24 cellular contexts compared by ENCODE assay signal in genomic region chr1:186231861-186232436, GRCh38.
DNase-seq lines count a peak whose midpoint lies in the region; ATAC-seq, FAIRE-seq and TF ChIP-seq lines count a peak whose summit lies in the region.
"Had no signal": no experiment of that assay in that cellular context is flagged by ENCODE, and none has a peak within 500 bp of the region (broad histone marks: within the 10 kb centered on the region; RNA-seq: fewer than 3 reads in every experiment).

No MANE protein-coding gene starts in this region.

- BruUV-seq in IMR-90 (replicated peaks; lab: Mats Ljungman, UMichigan) (no TSS peak), GM12878 (replicated peaks; lab: Mats Ljungman, UMichigan) (no TSS peak)

- H3F3A ChIP-seq in GM23248 (ENCODE audit: insufficient read depth): peaks cover 10% of the 10 kb centered on the region

- H3K9ac ChIP-seq in GM23248 (no peak overlapping the region), IMR-90 (ENCODE audit: low read depth, low read length) (no peak overlapping the region), GM12878 (ENCODE audit: control insufficient read depth, insufficient read depth, low read length) (no peak overlapping the region)

- H3K9me3 ChIP-seq in GM23248 (ENCODE audit: low read depth): no peaks in the 10 kb centered on the region
- no peaks in the 10 kb centered on the region for H3K9me3 ChIP-seq in IMR-90 (ENCODE audit: control insufficient read depth, insufficient read depth, low read length)
- H3K9me3 ChIP-seq in GM12878 (replicated peaks; ENCODE audit: control insufficient read depth, insufficient read depth, low read length): no peaks in the 10 kb centered on the region
- H3K9me3 ChIP-seq: A549 had no signal

- H2BK5ac ChIP-seq in IMR-90 (ENCODE audit: low read depth, low read length, poor library complexity, severe bottlenecking): no peak overlapping the region

- H3K4me2 ChIP-seq in GM23248 (ENCODE audit: unreplicated experiment) (no peak overlapping the region), IMR-90 (ENCODE audit: low read depth, low read length) (no peak overlapping the region), GM12878 (ENCODE audit: control insufficient read depth, insufficient read depth) (no peak overlapping the region)
- H3K4me2 ChIP-seq: A549 had no signal

- RAD21 ChIA-PET in GM12878 (lab: Charles Lee; ENCODE audit: unreplicated experiment): no interaction called here

- no peak for TF ChIP-seq EP300 in GM12878 (IDR thresholded peaks at IDR 0.05; ENCODE audit: borderline replicate concordance in 1 of 2, control insufficient read depth in 1 of 2, low read depth in 2 of 2, low read length in 2 of 2)

- dilution Hi-C loops in IMR-90 (cut with HindIII; ENCODE audit: low sequenced_read_pairs, unreplicated experiment): no loop called here

- H3K36me3 ChIP-seq in GM23248 (ENCODE audit: low read depth) (no peaks in the 10 kb centered on the region), IMR-90 (ENCODE audit: control insufficient read depth, insufficient read depth, low read length) (no peaks in the 10 kb centered on the region), GM12878 (ENCODE audit: control insufficient read depth in 2 of 2, insufficient read depth in 2 of 2, low read length in 1 of 2) (no peaks in the 10 kb centered on the region)

- H3K4me1 ChIP-seq in GM23248 (ENCODE audit: insufficient read depth) (peaks cover 19% of the 10 kb centered on the region), IMR-90 (ENCODE audit: control insufficient read depth, insufficient read depth, low read length) (no peaks in the 10 kb centered on the region), GM12878 (ENCODE audit: control insufficient read depth, insufficient read depth, low read length) (no peaks in the 10 kb centered on the region)

- in situ Hi-C loops in GM23248 (cut with MboI) (no loop called here), IMR-90 (cut with MboI; ENCODE audit: low sequenced_read_pairs) (no loop called here), GM12878 (cut with MboI) (no loop called here)

- 81 to 86% methylated on average over 2 of the region's 2 CpGs for WGBS in GM23248 (ENCODE audit: low coverage in 1 of 2, low lambda C conversion rate in 2 of 2, missing lambda C conversion rate in 2 of 2), 2 experiments
- WGBS in IMR-90 (ENCODE audit: extremely low coverage in 2 of 2, insufficient read length in 1 of 2), 2 experiments: no CpG with 5 or more reads among the region's 2 CpGs
- WGBS in GM12878 (ENCODE audit: insufficient coverage, insufficient replicate concordance, low lambda C conversion rate, missing lambda C conversion rate): 0% methylated on average over 2 of the region's 2 CpGs

- H3K27ac ChIP-seq in GM23248 (no peak overlapping the region), IMR-90 (ENCODE audit: insufficient read depth, low read length) (no peak overlapping the region), GM12878 (ENCODE audit: control insufficient read depth, insufficient read depth) (no peak overlapping the region)
- H3K27ac ChIP-seq: A549, RWPE1 had no signal

- H3K9me1 ChIP-seq in IMR-90 (ENCODE audit: insufficient read depth, low read length): peaks cover 4% of the 10 kb centered on the region; the same call in 1 of the 2 replicates

- H3K4me3 ChIP-seq in GM23248 (no peak overlapping the region), IMR-90 (ENCODE audit: insufficient read depth, low read depth, low read length) (no peak overlapping the region), GM12878 (no peak overlapping the region)
- H3K4me3 ChIP-seq: A549 had no signal

- TF ChIP-seq RAD21 in IMR-90 (IDR thresholded peaks at IDR 0.05; ENCODE audit: low read length) (no peak), GM12878 (IDR thresholded peaks at IDR 0.05; ENCODE audit: insufficient read depth, low read depth, low read length) (no peak)

- SMC1A ChIA-PET in GM12878 (lab: Charles Lee; ENCODE audit: uncharacterized antibody, unreplicated experiment): no interaction called here

- no peaks in the 10 kb centered on the region for H3K9me2 ChIP-seq in GM23248 (ENCODE audit: insufficient read depth)

- H3K79me2 ChIP-seq in GM23248 (ENCODE audit: insufficient read depth) (no peaks in the 10 kb centered on the region), GM12878 (ENCODE audit: control insufficient read depth, insufficient read depth, low read length) (no peaks in the 10 kb centered on the region)

- no peak overlapping the region for H3K56ac ChIP-seq in IMR-90 (ENCODE audit: extremely low read depth, insufficient read depth, low read length)

- ATAC-seq in IMR-90 (ENCODE audit: low read depth) (no peak), GM12878 (no peak)
- ATAC-seq: A549 had no signal

- intact Hi-C loops in IMR-90 (cut with micrococcal nuclease): no loop called here
- intact Hi-C loops in GM12878 (cut with micrococcal nuclease; ENCODE audit: unreplicated experiment): no loop called here

- no peak overlapping the region for H3K4ac ChIP-seq in IMR-90 (ENCODE audit: low read depth, low read length)

- H3K27me3 ChIP-seq in GM23248 (replicated peaks; ENCODE audit: insufficient read depth) (no peaks in the 10 kb centered on the region), IMR-90 (ENCODE audit: control insufficient read depth, insufficient read depth, low read length) (no peaks in the 10 kb centered on the region), GM12878 (replicated peaks in 1 of 2; ENCODE audit: control insufficient read depth in 2 of 2, insufficient read depth in 2 of 2, low read length in 1 of 2) (no peaks in the 10 kb centered on the region)

- no peak overlapping the region for H3K23ac ChIP-seq in IMR-90 (ENCODE audit: low read depth, low read length)

- H3K18ac ChIP-seq in IMR-90 (ENCODE audit: low read depth, low read length): no peak overlapping the region

- no peak overlapping the region for H2BK20ac ChIP-seq in IMR-90 (ENCODE audit: low read depth, low read length)

- no peak for TF ChIP-seq CTCF in IMR-90 (conservative IDR thresholded peaks at IDR 0.05; ENCODE audit: low read depth, low read length)
- no peak for TF ChIP-seq CTCF in GM12878 (IDR thresholded peaks at IDR 0.05 in 2 of 3, conservative IDR thresholded peaks at IDR 0.05 in 1 of 3; ENCODE audit: control insufficient read depth in 2 of 3, extremely low read depth in 1 of 3, insufficient read depth in 1 of 3, low read depth in 3 of 3, low read length in 3 of 3)

- H2BK15ac ChIP-seq in IMR-90 (ENCODE audit: low read depth, low read length): no peak overlapping the region

- FAIRE-seq in GM12878 (lab: Jason Lieb, UNC): no peak
- FAIRE-seq: A549, GM12892, H54, HTR-8/SVneo had no signal

- no peak overlapping the region for H3K14ac ChIP-seq in IMR-90 (replicated peaks; ENCODE audit: low read depth, low read length)

- no peaks in the 10 kb centered on the region for H3K79me1 ChIP-seq in IMR-90 (ENCODE audit: low read depth in 1 of 2, low read length in 2 of 2)

- no peak overlapping the region for H2AK9ac ChIP-seq in IMR-90 (replicated peaks; ENCODE audit: low read depth, low read length, poor library complexity)

- no peak overlapping the region for H4K5ac ChIP-seq in IMR-90 (ENCODE audit: low read depth, low read length)

- CTCF ChIA-PET in IMR-90 (lab: Yijun Ruan, JAX) (no interaction called here), GM12878 (lab: Yijun Ruan, JAX) (no interaction called here)

- no peaks in the 10 kb centered on the region for H4K20me1 ChIP-seq in GM23248 (ENCODE audit: insufficient read depth)
- H4K20me1 ChIP-seq in IMR-90 (ENCODE audit: insufficient read depth, low read length): no peaks in the 10 kb centered on the region
- no peaks in the 10 kb centered on the region for H4K20me1 ChIP-seq in GM12878 (ENCODE audit: control insufficient read depth, insufficient read depth)

- 0 out of 2 replicates have a peak overlapping the region, but pooled peaks have one; percentile 7 for H2AK5ac ChIP-seq in IMR-90 (ENCODE audit: low read depth, low read length)

- no peak overlapping the region for H2BK120ac ChIP-seq in IMR-90 (ENCODE audit: low read depth, low read length)

- H4K8ac ChIP-seq in IMR-90 (ENCODE audit: low read depth in 2 of 2, low read length in 2 of 2): no peak overlapping the region

- POLR2A ChIA-PET in IMR-90 (lab: Charles Lee; ENCODE audit: unreplicated experiment): no interaction called here
- POLR2A ChIA-PET in GM12878 (lab: Charles Lee): no interaction called here

- TF ChIP-seq POLR2A in IMR-90 (IDR thresholded peaks at IDR 0.05; ENCODE audit: low read depth, low read length): no peak
- TF ChIP-seq POLR2A in GM12878 (IDR thresholded peaks at IDR 0.05; ENCODE audit: low read depth, low read length): no peak

- DNase-seq in GM23248: peak; percentile 27
- DNase-seq in IMR-90: no peak
- DNase-seq in GM12878 (ENCODE audit: low read depth, low spot score): no peak
- DNase-seq in kidney tubule cell (ENCODE audit: low spot score): peak; percentile 27
- no peak for DNase-seq in NCI-H446 (lab: John Stamatoyannopoulos, UW)
- DNase-seq in activated naive CD4-positive, alpha-beta T cell treated with Interleukin-2 at 50 U/mL for 16 hours: no peak
- no peak for DNase-seq in NCI-H2227 treated with DMSO at 0.1 percent for 48 hours (lab: John Stamatoyannopoulos, UW)
- DNase-seq: C1 segment of cervical spinal cord; CD4-positive, alpha-beta memory T cell; DMS 273 treated with DMSO at 0.1 percent for 48 hours; DMS79; EL; GF-D8; KBM-7; MM.1S; NCI-H2029; NCI-H526 treated with DMSO at 0.1 percent for 48 hours; SHP77 treated with DMSO at 0.1 percent for 48 hours; SW 1271 had no signal

- H4K91ac ChIP-seq in IMR-90 (ENCODE audit: insufficient read depth, low read depth, low read length): no peak overlapping the region

- no peak overlapping the region for H2AFZ ChIP-seq in GM23248
- H2AFZ ChIP-seq in IMR-90 (replicated peaks; ENCODE audit: low read length, poor library complexity): no peak overlapping the region
- no peak overlapping the region for H2AFZ ChIP-seq in GM12878 (ENCODE audit: control insufficient read depth, low read depth, low read length)

TF ChIP-seq in IMR-90, 13 proteins besides CTCF, POLR2A, EP300 and RAD21 (continues in another document):
- no peak for TF ChIP-seq BHLHE40 (IDR thresholded peaks at IDR 0.05; ENCODE audit: low read depth, low read length)
- no peak for TF ChIP-seq MXI1 (IDR thresholded peaks at IDR 0.05; ENCODE audit: borderline replicate concordance, low read depth, low read length)
- TF ChIP-seq SMC3 (IDR thresholded peaks at IDR 0.05; ENCODE audit: low read depth, low read length): no peak
- TF ChIP-seq CHD1 (IDR thresholded peaks at IDR 0.05; ENCODE audit: low read depth, low read length): no peak
- TF ChIP-seq CEBPB (IDR thresholded peaks at IDR 0.05; ENCODE audit: low read depth, low read length): no peak
- TF ChIP-seq NFE2L2 (IDR thresholded peaks at IDR 0.05; ENCODE audit: low read depth, low read length): no peak

TF ChIP-seq in GM12878, 131 proteins besides CTCF, POLR2A, EP300 and RAD21 (continues in another document):
- TF ChIP-seq CHD4 (IDR thresholded peaks at IDR 0.05) (no peak), SUZ12 (IDR thresholded peaks at IDR 0.05; ENCODE audit: unreplicated experiment) (no peak), BHLHE40 (IDR thresholded peaks at IDR 0.05; ENCODE audit: borderline replicate concordance in 1 of 2, low read depth in 2 of 2, low read length in 1 of 2) (no peak), CBX3 (IDR thresholded peaks at IDR 0.05; ENCODE audit: borderline replicate concordance, low read depth) (no peak), HDGF (IDR thresholded peaks at IDR 0.05) (no peak)

Comparison
In these comparisons a context has a peak if more than half of its experiments do, and no peak if none do; other contexts are left out.
1. DNase-seq: peak in GM23248 (single experiment) and kidney tubule cell (single experiment); none in IMR-90 (single experiment), GM12878 (single experiment), NCI-H446 (0 of 2), activated naive CD4-positive, alpha-beta T cell treated with Interleukin-2 at 50 U/mL for 16 hours (single experiment) and NCI-H2227 treated with DMSO at 0.1 percent for 48 hours (single experiment).